In the genomic region with DNA sequence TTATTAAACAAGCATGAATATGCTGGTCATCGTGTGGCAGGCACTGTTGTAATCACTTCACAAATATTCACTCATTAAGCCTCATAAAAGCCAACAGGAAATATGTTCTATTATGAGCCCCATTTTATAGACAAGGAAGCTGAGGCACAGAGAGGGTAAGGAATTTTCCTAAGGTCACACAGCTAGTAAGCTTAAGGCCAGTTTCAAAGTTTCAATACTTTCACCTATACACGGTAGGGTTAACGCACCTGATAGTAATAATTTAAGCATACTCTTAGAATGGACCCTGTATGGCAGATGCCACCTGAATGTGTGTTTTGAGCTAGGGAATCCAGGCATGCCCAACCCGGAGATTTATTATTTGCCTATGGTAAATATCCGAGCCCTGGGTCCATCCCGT, we compare ENCODE assay signal across 20 cellular contexts. TPM values are rescaled to one million over a fixed set of nuclear protein-coding genes. Genes with fewer than 3 reads are reported as not detected.
A peak's percentile ranks its signal among the peaks of the same experiment; 100 is the strongest.
DNase-seq lines count a peak whose midpoint lies in the region; ATAC-seq and TF ChIP-seq lines count a peak whose summit lies in the region.
"Had no signal": no experiment of that assay in that cellular context is flagged by ENCODE, and none has a peak within 500 bp of the region (broad histone marks: within the 10 kb centered on the region; RNA-seq: fewer than 3 reads in every experiment).

No MANE protein-coding gene starts in this region.

- ATAC-seq in HG03159 (IDR thresholded peaks at IDR 0.05; ENCODE audit: unreplicated experiment), result no peak
- ATAC-seq: A549; CD8-positive, alpha-beta T cell had no signal

- no peak overlapping the region for H4K8ac ChIP-seq in mesenchymal stem cell (ENCODE audit: low read length)

- H3K36me3 ChIP-seq in HEK293 (ENCODE audit: control insufficient read depth in 2 of 2, insufficient read depth in 1 of 2, low read length in 2 of 2) (no peaks in the 10 kb centered on the region), colonic mucosa (no peaks in the 10 kb centered on the region), mesenchymal stem cell (ENCODE audit: control insufficient read depth in 1 of 2, insufficient read depth in 2 of 2, low read depth in 1 of 2, low read length in 2 of 2) (no peaks in the 10 kb centered on the region)
- H3K36me3 ChIP-seq: BLaER1 treated with 17β-estradiol and CSF1 and Interleukin-3, amounts not matched to agents 10 nM and 100 nM had no signal

- H3K79me1 ChIP-seq in mesenchymal stem cell (replicated peaks; ENCODE audit: low read length, poor library complexity, severe bottlenecking), result no peaks in the 10 kb centered on the region

- no peak overlapping the region for H3K23ac ChIP-seq in mesenchymal stem cell (ENCODE audit: low read length in 2 of 2)

- no peaks in the 10 kb centered on the region for H3K9me3 ChIP-seq in HEK293 (ENCODE audit: control insufficient read depth, insufficient read depth, low read depth, low read length)
- no peaks in the 10 kb centered on the region for H3K9me3 ChIP-seq in colonic mucosa
- H3K9me3 ChIP-seq in mesenchymal stem cell (ENCODE audit: control insufficient read depth, low read length), result no peaks in the 10 kb centered on the region
- H3K9me3 ChIP-seq: A549; BLaER1 treated with 17β-estradiol and CSF1 and Interleukin-3, amounts not matched to agents 10 nM and 100 nM; Caco-2 had no signal

- no peak overlapping the region for H3K14ac ChIP-seq in mesenchymal stem cell (ENCODE audit: low read length in 2 of 2)

- H3K4me2 ChIP-seq in mesenchymal stem cell (ENCODE audit: low read length, poor library complexity, severe bottlenecking), result no peak overlapping the region
- H3K4me2 ChIP-seq: A549; BLaER1 treated with 17β-estradiol and CSF1 and Interleukin-3, amounts not matched to agents 10 nM and 100 nM had no signal

- H4K91ac ChIP-seq in mesenchymal stem cell (ENCODE audit: low read length), result no peak overlapping the region

- no peak overlapping the region for H3K4me3 ChIP-seq in HEK293 (ENCODE audit: low read depth, low read length)
- H3K4me3 ChIP-seq in colonic mucosa, result no peak overlapping the region
- no peak overlapping the region for H3K4me3 ChIP-seq in mesenchymal stem cell (ENCODE audit: insufficient read depth in 1 of 2, low read depth in 1 of 2, low read length in 2 of 2)
- H3K4me3 ChIP-seq: A549; BLaER1 treated with 17β-estradiol and CSF1 and Interleukin-3, amounts not matched to agents 10 nM and 100 nM had no signal

- H2AK5ac ChIP-seq in mesenchymal stem cell (ENCODE audit: low read length, severe bottlenecking), result no peak overlapping the region

- DNase-seq in activated CD4-positive, alpha-beta T cell treated with anti-CD3 and anti-CD28 coated beads, Interleukin-2, amount 10 ng/mL, durations not matched to agents 24 days and 14 days, result peak; percentile 39
- DNase-seq in activated CD4-positive, alpha-beta T cell treated with anti-CD3 and anti-CD28 coated beads for 1 hour, result no peak
- DNase-seq in colonic mucosa, result no peak
- no peak for DNase-seq in mesenchymal stem cell
- DNase-seq in NCI-H69 (lab: John Stamatoyannopoulos, UW), result no peak
- DNase-seq in activated naive CD8-positive, alpha-beta T cell treated with anti-CD3 and anti-CD28 coated beads for 36 hours, result no peak
- DNase-seq: AML-193; Caco-2; Calu3; CD4-positive, alpha-beta T cell; CD8-positive, alpha-beta T cell; DMS79 treated with DMSO at 0.1 percent for 48 hours; GF-D8 had no signal

- POLR2A ChIA-PET in HEK293 (lab: Yijun Ruan, JAX), result no interaction called here

- no peak overlapping the region for H3K4ac ChIP-seq in mesenchymal stem cell (ENCODE audit: low read depth in 1 of 2, low read length in 2 of 2)

- CTCF ChIA-PET in HEK293 (lab: Yijun Ruan, JAX), result no interaction called here

- no peak overlapping the region for H2BK120ac ChIP-seq in mesenchymal stem cell (ENCODE audit: low read depth, low read length)

- WGBS in mesenchymal stem cell, result 95% methylated on average over 6 of the region's 6 CpGs

- no peaks in the 10 kb centered on the region for H3K4me1 Mint-ChIP-seq in activated CD4-positive, alpha-beta T cell treated with anti-CD3 and anti-CD28 coated beads, Interleukin-2, amount 10 ng/mL, durations not matched to agents 24 days and 14 days
- H3K4me1 Mint-ChIP-seq in activated naive CD8-positive, alpha-beta T cell treated with anti-CD3 and anti-CD28 coated beads for 36 hours, result no peaks in the 10 kb centered on the region
- H3K4me1 Mint-ChIP-seq: B cell had no signal

- H3K9ac ChIP-seq in colonic mucosa (ENCODE audit: low read depth in 2 of 2, low read length in 2 of 2) (no peak overlapping the region), mesenchymal stem cell (ENCODE audit: low read length) (no peak overlapping the region)
- H3K9ac ChIP-seq: BLaER1 treated with 17β-estradiol and CSF1 and Interleukin-3, amounts not matched to agents 10 nM and 100 nM had no signal

- no peak overlapping the region for H3K18ac ChIP-seq in mesenchymal stem cell (ENCODE audit: low read depth in 1 of 2, low read length in 2 of 2)

- peaks cover 2% of the 10 kb centered on the region for H3K36me3 Mint-ChIP-seq in activated CD4-positive, alpha-beta T cell treated with anti-CD3 and anti-CD28 coated beads, Interleukin-2, amount 10 ng/mL, durations not matched to agents 24 days and 14 days (ENCODE audit: low read depth)
- H3K36me3 Mint-ChIP-seq in activated naive CD8-positive, alpha-beta T cell treated with anti-CD3 and anti-CD28 coated beads for 36 hours, result no peaks in the 10 kb centered on the region
- H3K36me3 Mint-ChIP-seq: CD8-positive, alpha-beta T cell had no signal

- H3K27ac ChIP-seq in HEK293 (ENCODE audit: extremely low read depth, low read depth, low read length) (no peak overlapping the region), colonic mucosa (peak overlapping the region; percentile 77), mesenchymal stem cell (ENCODE audit: low read length, poor library complexity, severe bottlenecking) (no peak overlapping the region)
- H3K27ac ChIP-seq: 22Rv1; A549; BLaER1 treated with 17β-estradiol and CSF1 and Interleukin-3, amounts not matched to agents 10 nM and 100 nM; C4-2B had no signal

- TF ChIP-seq CTCF in HEK293 (tag by site-specific recombination; IDR thresholded peaks at IDR 0.05) (no peak), colonic mucosa (IDR thresholded peaks at IDR 0.05) (no peak)

- peaks cover 6% of the 10 kb centered on the region for H3K9me3 Mint-ChIP-seq in activated CD4-positive, alpha-beta T cell treated with anti-CD3 and anti-CD28 coated beads, Interleukin-2, amount 10 ng/mL, durations not matched to agents 24 days and 14 days
- no peaks in the 10 kb centered on the region for H3K9me3 Mint-ChIP-seq in activated naive CD8-positive, alpha-beta T cell treated with anti-CD3 and anti-CD28 coated beads for 36 hours
- H3K9me3 Mint-ChIP-seq: CD4-positive, alpha-beta T cell; CD8-positive, alpha-beta T cell had no signal

- H3K27me3 Mint-ChIP-seq in activated CD4-positive, alpha-beta T cell treated with anti-CD3 and anti-CD28 coated beads, Interleukin-2, amount 10 ng/mL, durations not matched to agents 24 days and 14 days, result peaks cover 16% of the 10 kb centered on the region
- no peaks in the 10 kb centered on the region for H3K27me3 Mint-ChIP-seq in activated naive CD8-positive, alpha-beta T cell treated with anti-CD3 and anti-CD28 coated beads for 36 hours
- H3K27me3 Mint-ChIP-seq: B cell; CD4-positive, alpha-beta T cell had no signal

- no peak overlapping the region for H3K4me3 Mint-ChIP-seq in activated CD4-positive, alpha-beta T cell treated with anti-CD3 and anti-CD28 coated beads, Interleukin-2, amount 10 ng/mL, durations not matched to agents 24 days and 14 days
- H3K4me3 Mint-ChIP-seq in activated naive CD8-positive, alpha-beta T cell treated with anti-CD3 and anti-CD28 coated beads for 36 hours, result no peak overlapping the region
- H3K4me3 Mint-ChIP-seq: B cell; CD4-positive, alpha-beta T cell; CD8-positive, alpha-beta T cell had no signal

- H3K27me3 ChIP-seq in colonic mucosa (no peaks in the 10 kb centered on the region), mesenchymal stem cell (ENCODE audit: control insufficient read depth in 1 of 2, insufficient read depth in 1 of 2, low read length in 2 of 2) (peaks cover 0 to 5% of the 10 kb centered on the region in 2 experiments)
- H3K27me3 ChIP-seq: BLaER1 treated with 17β-estradiol and CSF1 and Interleukin-3, amounts not matched to agents 10 nM and 100 nM had no signal

- no peak overlapping the region for H2BK12ac ChIP-seq in mesenchymal stem cell (ENCODE audit: low read length in 2 of 2)

- intact Hi-C loops in activated CD4-positive, alpha-beta T cell treated with anti-CD3 and anti-CD28 coated beads, Interleukin-2, amount 10 ng/mL, durations not matched to agents 24 days and 14 days (cut with micrococcal nuclease), result no loop called here
- intact Hi-C loops in colonic mucosa (cut with DNase I), result no loop called here

- no peak overlapping the region for H2BK5ac ChIP-seq in mesenchymal stem cell (ENCODE audit: low read depth, low read length, poor library complexity, severe bottlenecking)

- H3K27ac Mint-ChIP-seq in activated CD4-positive, alpha-beta T cell treated with anti-CD3 and anti-CD28 coated beads, Interleukin-2, amount 10 ng/mL, durations not matched to agents 24 days and 14 days, result no peak overlapping the region
- H3K27ac Mint-ChIP-seq in activated naive CD8-positive, alpha-beta T cell treated with anti-CD3 and anti-CD28 coated beads for 36 hours, result no peak overlapping the region
- H3K27ac Mint-ChIP-seq: B cell; CD4-positive, alpha-beta T cell; CD8-positive, alpha-beta T cell had no signal

- no peak overlapping the region for H2AFZ ChIP-seq in mesenchymal stem cell (ENCODE audit: low read depth, low read length)

- H2BK15ac ChIP-seq in mesenchymal stem cell (ENCODE audit: low read depth, poor library complexity, severe bottlenecking), result peak overlapping the region; percentile 57

- H3K4me1 ChIP-seq in HEK293 (ENCODE audit: control insufficient read depth, insufficient read depth, low read length) (no peaks in the 10 kb centered on the region), colonic mucosa (no peaks in the 10 kb centered on the region), mesenchymal stem cell (ENCODE audit: control insufficient read depth, insufficient read depth, low read depth, low read length) (peaks cover 7% of the 10 kb centered on the region)

TF ChIP-seq in HEK293, 187 proteins besides CTCF, POLR2A, EP300 and RAD21 (continues in another document):
- TF ChIP-seq SP2 (tag by site-specific recombination; IDR thresholded peaks at IDR 0.05) (no peak), GFI1B (tag by site-specific recombination; IDR thresholded peaks at IDR 0.05) (no peak), ZNF10 (tag by site-specific recombination; IDR thresholded peaks at IDR 0.05) (no peak), ZNF768 (tag by site-specific recombination; IDR thresholded peaks at IDR 0.05) (peak; percentile 61; the same call in 1 of the 2 replicates), ZNF560 (tag by site-specific recombination; IDR thresholded peaks at IDR 0.05; ENCODE audit: borderline replicate concordance) (no peak)

RNA-seq across cellular contexts. Expression of gene EGLN3, which starts 39.8 kb away (rescaled TPM):
- total RNA-seq in activated CD4-positive, alpha-beta T cell treated with anti-CD3 and anti-CD28 coated beads, Interleukin-2, amount 10 ng/mL, durations not matched to agents 24 days and 14 days, result 17.4 and 17.6 TPM in 2 replicates
- 100 to 1,000 TPM in 1 of 2 donors, 10 to 100 TPM in 1; 86.3 to 292 TPM for total RNA-seq in colonic mucosa
- polyA plus RNA-seq in mesenchymal stem cell (2013, experiment 1 of 2), result 0.28 TPM
- 0.25 TPM for polyA plus RNA-seq in mesenchymal stem cell (2013, experiment 2 of 2)
- 1 to 10 TPM; 1.4 to 1.7 TPM for total RNA-seq in activated naive CD8-positive, alpha-beta T cell treated with anti-CD3 and anti-CD28 coated beads for 36 hours
